Comparison of ENCODE assay signal across 13 cellular contexts in the genomic region with DNA sequence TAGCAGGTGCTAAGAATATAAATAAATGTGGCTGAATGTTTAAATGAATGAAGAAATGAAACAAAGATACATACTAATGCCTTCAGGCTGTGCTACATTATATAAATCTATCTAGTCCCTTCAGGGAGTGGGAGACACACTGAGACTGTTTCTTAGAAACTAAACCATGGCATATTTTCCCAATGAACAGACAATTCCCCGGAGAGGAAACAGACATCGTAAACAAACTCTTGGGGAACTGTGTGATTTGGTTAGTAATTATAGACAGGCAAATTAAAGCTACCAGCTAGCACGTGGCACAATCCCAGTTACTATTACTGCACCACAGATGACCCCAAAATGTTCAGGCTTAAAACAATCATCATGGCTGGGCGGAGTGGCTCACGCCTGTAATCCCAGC. TPM values are rescaled to one million over a fixed set of nuclear protein-coding genes. Genes with fewer than 3 reads are reported as not detected.
DNase-seq lines count a peak whose midpoint lies in the region; TF ChIP-seq lines count a peak whose summit lies in the region.
"Had no signal": no experiment of that assay in that cellular context is flagged by ENCODE, and none has a peak within 500 bp of the region (broad histone marks: within the 10 kb centered on the region; RNA-seq: fewer than 3 reads in every experiment).

No MANE protein-coding gene starts in this region.

- DNase-seq in NCI-H1417 (lab: John Stamatoyannopoulos, UW) (peak in 2 of 3 experiments; percentile 21 to 69), NCI-H1417 treated with DMSO at 0.1 percent for 48 hours (lab: John Stamatoyannopoulos, UW) (no peak), GM04503 (ENCODE audit: low read depth) (peak; percentile 40), OCI-LY7 (ENCODE audit: low spot score) (peak; percentile 20), inferior parietal cortex (ENCODE audit: extremely low spot score) (peak; percentile 31), GM13977 (ENCODE audit: low spot score) (no peak), tibial artery (no peak), erythroblast (lab: John Stamatoyannopoulos, UW) (no peak)
- DNase-seq: KBM-7, NCI-H2107, NCI-H446, Peyer's patch had no signal

- H3K79me2 ChIP-seq in OCI-LY7 (ENCODE audit: insufficient read depth, low read depth, low read length): no peaks in the 10 kb centered on the region

- H3K36me3 ChIP-seq in OCI-LY7 (ENCODE audit: insufficient read depth, low read length) (no peaks in the 10 kb centered on the region), tibial artery (no peaks in the 10 kb centered on the region)
- H3K36me3 ChIP-seq: Peyer's patch had no signal

- TF ChIP-seq POLR2A in erythroblast (IDR thresholded peaks at IDR 0.05; ENCODE audit: low read length): no peak

- H2AFZ ChIP-seq in OCI-LY7 (ENCODE audit: low read length): peak overlapping the region; percentile 54

- H3K9me3 ChIP-seq in OCI-LY7 (ENCODE audit: low read length): no peaks in the 10 kb centered on the region
- H3K9me3 ChIP-seq in tibial artery: no peaks in the 10 kb centered on the region

- POLR2A ChIA-PET in OCI-LY7 (lab: Charles Lee): interaction anchor here (1.1 to 2.3 kb wide), 2 partner anchors 9 to 17 kb away, joined by 5 to 8 read pairs; a partner anchor contains a TSS

- CTCF ChIA-PET in OCI-LY7 (lab: Charles Lee; ENCODE audit: unreplicated experiment): interaction anchor here (1.2 kb wide), 1 partner anchor 9 kb away, joined by 6 read pairs; a partner anchor contains a TSS

- no peaks in the 10 kb centered on the region for H3K9me2 ChIP-seq in OCI-LY7 (ENCODE audit: insufficient read depth, low read length)

- H3K4me3 ChIP-seq in OCI-LY7 (ENCODE audit: low read depth, low read length, poor library complexity, severe bottlenecking): no peak overlapping the region
- H3K4me3 ChIP-seq in tibial artery: no peak overlapping the region
- H3K4me3 ChIP-seq: Peyer's patch had no signal

- TF ChIP-seq CTCF in OCI-LY7 (conservative IDR thresholded peaks at IDR 0.05; ENCODE audit: low read length) (no peak), GM13977 (IDR thresholded peaks at IDR 0.05; ENCODE audit: extremely low read depth, insufficient read depth, missing control alignments) (no peak), tibial artery (IDR thresholded peaks at IDR 0.05) (no peak)

- peaks cover 0 to 53% of the 10 kb centered on the region in 2 donors for H3K27me3 ChIP-seq in tibial artery
- H3K27me3 ChIP-seq: Peyer's patch had no signal

- BruUV-seq in OCI-LY7 (replicated peaks; lab: Mats Ljungman, UMichigan): no TSS peak

- intact Hi-C loops in OCI-LY7 (cut with micrococcal nuclease; ENCODE audit: unreplicated experiment): no loop called here
- intact Hi-C loops in tibial artery (cut with DNase I; ENCODE audit: low total_unique reads): no loop called here

- H4K20me1 ChIP-seq in OCI-LY7 (ENCODE audit: insufficient read depth, low read length): no peaks in the 10 kb centered on the region

- peaks cover 30% of the 10 kb centered on the region for H3K4me1 ChIP-seq in OCI-LY7 (ENCODE audit: insufficient read depth, low read length, poor library complexity, severe bottlenecking)
- H3K4me1 ChIP-seq in tibial artery: no peaks in the 10 kb centered on the region
- H3K4me1 ChIP-seq: Peyer's patch had no signal

- H3K27ac ChIP-seq in OCI-LY7 (ENCODE audit: low read depth, low read length, poor library complexity, severe bottlenecking): peak overlapping the region; percentile 27
- no peak overlapping the region for H3K27ac ChIP-seq in tibial artery
- H3K27ac ChIP-seq: 22Rv1, Peyer's patch had no signal

- H3K4me2 ChIP-seq in OCI-LY7 (ENCODE audit: low read length): peak overlapping the region; percentile 53

- in situ Hi-C loops in GM13977 (cut with MboI; ENCODE audit: low pct_unique_long_range_greater_than_20kb, low sequenced_read_pairs, unreplicated experiment): no loop called here

RNA-seq across cellular contexts. Expression of a gene that starts 9.7 kb away (rescaled TPM):
- total RNA-seq in OCI-LY7 (2014; rRNA removed; shearing (Covaris generic)): 11.5 and 17.5 TPM in 2 replicates
- 14.3 and 15.8 TPM in 2 replicates for total RNA-seq in OCI-LY7 (2022)

RNA-seq across cellular contexts. Expression of a gene that starts 49.7 kb away (rescaled TPM):
- total RNA-seq in OCI-LY7 (2014; rRNA removed; shearing (Covaris generic)): 4.9 and 6.8 TPM in 2 replicates
- total RNA-seq in OCI-LY7 (2022): 26.7 and 28.9 TPM in 2 replicates

RNA-seq across cellular contexts. Expression of a gene that starts 58.2 kb away (rescaled TPM):
- 25.5 and 40.2 TPM in 2 replicates for total RNA-seq in OCI-LY7 (2014; rRNA removed; shearing (Covaris generic))
- total RNA-seq in OCI-LY7 (2022): 56.7 and 63.8 TPM in 2 replicates

Comparison
In these comparisons a context has a peak if more than half of its experiments do, and no peak if none do; other contexts are left out.
1. DNase-seq: peak in NCI-H1417 (2 of 3), GM04503 (single experiment), OCI-LY7 (single experiment) and inferior parietal cortex (single experiment); none in NCI-H1417 treated with DMSO at 0.1 percent for 48 hours (single experiment), GM13977 (single experiment), tibial artery (0 of 2) and erythroblast (0 of 2).